1 cellular context compared by ENCODE assay signal in the genomic region with DNA sequence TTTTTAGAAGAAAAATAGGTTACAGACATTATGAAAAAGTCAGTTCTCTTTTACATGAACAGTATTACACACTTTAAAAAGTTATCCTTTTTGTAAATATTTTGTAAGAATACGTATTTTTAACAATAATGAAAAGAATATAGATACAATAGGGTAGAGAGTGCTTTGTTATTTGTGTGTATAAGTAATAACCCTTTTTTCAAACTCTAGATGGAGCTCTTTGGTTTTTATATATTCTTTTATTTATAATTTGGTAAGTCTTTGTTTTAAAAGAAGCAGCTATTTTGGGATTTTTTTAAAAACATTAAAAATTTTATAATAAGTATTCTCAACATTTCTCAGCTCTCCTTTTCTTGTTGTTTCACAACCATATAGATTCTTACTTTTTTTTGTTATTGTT.
TF ChIP-seq lines count a peak whose summit lies in the region.

No MANE protein-coding gene starts in this region.

TF ChIP-seq in A549, 52 proteins besides CTCF, POLR2A, EP300 and RAD21:
- TF ChIP-seq SMC3 (IDR thresholded peaks at IDR 0.05) = peak; percentile 44; the same call in 2 of the 3 replicates
- TF ChIP-seq HOXA7 (CRISPR knock-in tag; IDR thresholded peaks at IDR 0.05) = no peak
- TF ChIP-seq, protein P1, sequence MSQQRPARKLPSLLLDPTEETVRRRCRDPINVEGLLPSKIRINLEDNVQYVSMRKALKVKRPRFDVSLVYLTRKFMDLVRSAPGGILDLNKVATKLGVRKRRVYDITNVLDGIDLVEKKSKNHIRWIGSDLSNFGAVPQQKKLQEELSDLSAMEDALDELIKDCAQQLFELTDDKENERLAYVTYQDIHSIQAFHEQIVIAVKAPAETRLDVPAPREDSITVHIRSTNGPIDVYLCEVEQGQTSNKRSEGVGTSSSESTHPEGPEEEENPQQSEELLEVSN (IDR thresholded peaks at IDR 0.05; ENCODE audit: borderline replicate concordance, low read depth) = no peak
